Comparison of ENCODE assay signal across 9 cellular contexts in the genomic region with DNA sequence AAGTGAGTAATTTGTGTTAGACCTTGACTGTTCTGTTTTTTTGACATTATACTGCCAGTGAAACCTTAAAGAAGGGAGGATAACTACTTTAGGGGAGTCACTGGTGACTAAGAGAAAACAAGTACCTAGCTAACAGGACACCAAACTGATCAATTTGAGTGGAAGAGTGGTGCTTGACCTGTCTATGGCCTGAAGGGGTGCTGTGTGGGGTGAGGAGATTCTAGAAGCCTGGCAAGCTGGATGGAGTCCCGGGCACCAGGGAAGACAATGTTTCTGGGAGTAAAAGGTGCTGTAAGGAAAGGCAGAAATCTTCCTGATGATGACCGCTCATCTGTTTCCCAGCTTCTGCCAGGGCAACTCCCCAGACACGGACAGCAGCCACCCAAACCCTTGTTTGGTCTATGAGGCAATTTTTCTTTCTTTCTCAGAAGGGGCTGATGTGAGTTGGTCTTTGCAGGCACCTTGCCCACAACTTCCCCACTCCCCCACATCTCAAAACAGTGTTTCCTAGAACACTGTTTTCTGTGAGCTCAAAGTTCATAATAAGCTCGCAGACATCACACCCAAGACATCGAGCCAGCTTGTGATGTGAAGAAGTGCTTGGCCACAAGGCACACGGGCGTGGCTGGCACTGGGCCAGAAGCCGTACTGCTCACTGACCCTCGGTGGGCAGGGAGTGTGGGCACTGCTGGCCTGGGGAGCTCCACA. TPM values are rescaled to one million over a fixed set of nuclear protein-coding genes. Genes with fewer than 3 reads are reported as not detected.
DNase-seq lines count a peak whose midpoint lies in the region; ATAC-seq and TF ChIP-seq lines count a peak whose summit lies in the region.
"Had no signal": no experiment of that assay in that cellular context is flagged by ENCODE, and none has a peak within 500 bp of the region (broad histone marks: within the 10 kb centered on the region; RNA-seq: fewer than 3 reads in every experiment).

No MANE protein-coding gene starts in this region.

- TF ChIP-seq CTCF in GM12873 (IDR thresholded peaks at IDR 0.05; ENCODE audit: insufficient read depth, low read depth, low read length, missing control alignments) (peak; percentile 44), choroid plexus epithelial cell (conservative IDR thresholded peaks at IDR 0.05; ENCODE audit: low read depth, low read length) (peak; percentile 19)

- DNase-seq in T-helper 17 cell (no peak), choroid plexus epithelial cell (ENCODE audit: low read depth) (no peak), GOT3 (lab: John Stamatoyannopoulos, UW) (no peak), DMS53 treated with DMSO at 0.1 percent for 48 hours (lab: John Stamatoyannopoulos, UW; ENCODE audit: unreplicated experiment) (no peak), islet precursor cell (no peak)
- peak; percentile 15 to 22 for DNase-seq in stimulated activated CD4-positive, alpha-beta T cell treated with anti-CD3 and anti-CD28 coated beads, Interleukin-15, amount 100 ng/mL, for 1 hour (ENCODE audit: low read depth in 1 of 2, low spot score in 1 of 2)
- DNase-seq: NCI-H82 had no signal

- peak; percentile 40 for ATAC-seq in T-helper 17 cell
- ATAC-seq in GM21786 (IDR thresholded peaks at IDR 0.05; ENCODE audit: unreplicated experiment) = no peak

- no peak overlapping the region for H3K4me3 ChIP-seq in choroid plexus epithelial cell (ENCODE audit: low read depth, low read length)

- H3K27me3 Mint-ChIP-seq in T-helper 17 cell = no peaks in the 10 kb centered on the region

- H3K9me3 ChIP-seq in T-helper 17 cell (ENCODE audit: control insufficient read depth, low read length, poor library complexity, severe bottlenecking) = no peaks in the 10 kb centered on the region

- no peak overlapping the region for H3K27ac Mint-ChIP-seq in T-helper 17 cell

- H3K4me3 Mint-ChIP-seq in T-helper 17 cell = peak overlapping the region; percentile 87

- no peaks in the 10 kb centered on the region for H3K36me3 Mint-ChIP-seq in T-helper 17 cell (ENCODE audit: low read depth)

- H3K4me1 Mint-ChIP-seq in T-helper 17 cell = peaks cover 61% of the 10 kb centered on the region

RNA-seq across cellular contexts. Expression of a gene that starts 4.6 kb away (rescaled TPM):
- total RNA-seq in T-helper 17 cell = 10 to 100 TPM; 52.4 to 53.2 TPM

Comparison
In these comparisons a context has a peak if more than half of its experiments do, and no peak if none do; other contexts are left out.
1. DNase-seq: peak in stimulated activated CD4-positive, alpha-beta T cell treated with anti-CD3 and anti-CD28 coated beads, Interleukin-15, amount 100 ng/mL, for 1 hour (2 of 2); none in T-helper 17 cell (0 of 3), choroid plexus epithelial cell (single experiment), GOT3 (single experiment), DMS53 treated with DMSO at 0.1 percent for 48 hours (single experiment) and islet precursor cell (single experiment).